Comparison of ENCODE assay signal across 18 cellular contexts in genomic region chr10:29810816-29811215, GRCh38.
DNase-seq lines count a peak whose midpoint lies in the region; ATAC-seq and TF ChIP-seq lines count a peak whose summit lies in the region.
"Had no signal": no experiment of that assay in that cellular context is flagged by ENCODE, and none has a peak within 500 bp of the region (broad histone marks: within the 10 kb centered on the region; RNA-seq: fewer than 3 reads in every experiment).

No MANE protein-coding gene starts in this region.

- H3K36me3 ChIP-seq in right atrium auricular region (no peaks in the 10 kb centered on the region), heart right ventricle (no peaks in the 10 kb centered on the region), esophagus (ENCODE audit: control insufficient read depth in 2 of 2, insufficient read depth in 2 of 2, low read length in 1 of 2) (no peaks in the 10 kb centered on the region), prostate gland (no peaks in the 10 kb centered on the region), aorta (ENCODE audit: control insufficient read depth in 1 of 2, insufficient read depth in 2 of 2, low read length in 1 of 2) (no peaks in the 10 kb centered on the region)
- H3K36me3 ChIP-seq: brain microvascular endothelial cell had no signal

- H3K4me3 ChIP-seq in right atrium auricular region = no peak overlapping the region
- H3K4me3 ChIP-seq in heart right ventricle = no peak overlapping the region
- H3K4me3 ChIP-seq in esophagus (ENCODE audit: low read depth in 1 of 2, low read length in 2 of 2) = no peak overlapping the region
- H3K4me3 ChIP-seq in prostate gland = no peak overlapping the region
- H3K4me3 ChIP-seq in aorta (ENCODE audit: low read length in 2 of 2) = no peak overlapping the region

- WGBS in heart right ventricle, 2 donors = 95 to 99% methylated on average over 2 of the region's 2 CpGs
- 77 to 80% methylated on average over 2 of the region's 2 CpGs for WGBS in esophagus, 2 donors
- 83% methylated on average over 2 of the region's 2 CpGs for WGBS in prostate gland
- WGBS in aorta, 2 donors = 87 to 94% methylated on average over 2 of the region's 2 CpGs

- no peak for TF ChIP-seq CTCF in right atrium auricular region (IDR thresholded peaks at IDR 0.05)
- TF ChIP-seq CTCF in heart right ventricle (IDR thresholded peaks at IDR 0.05) = no peak
- TF ChIP-seq CTCF in prostate gland (IDR thresholded peaks at IDR 0.05) = no peak

- H3K9me3 ChIP-seq in right atrium auricular region = no peaks in the 10 kb centered on the region
- no peaks in the 10 kb centered on the region for H3K9me3 ChIP-seq in heart right ventricle
- H3K9me3 ChIP-seq in esophagus (ENCODE audit: control insufficient read depth in 2 of 2, insufficient read depth in 1 of 2, low read depth in 1 of 2, low read length in 1 of 2) = no peaks in the 10 kb centered on the region
- H3K9me3 ChIP-seq in prostate gland = no peaks in the 10 kb centered on the region
- H3K9me3 ChIP-seq in aorta (ENCODE audit: control insufficient read depth, low read length) = no peaks in the 10 kb centered on the region

- H3K27ac ChIP-seq in right atrium auricular region (peak overlapping the region; percentile 57 to 73), heart right ventricle (peak overlapping the region in 3 of 10 donors; percentile 73 to 86 (median 76)), esophagus (ENCODE audit: low read depth in 2 of 2, low read length in 1 of 2) (peak overlapping the region; percentile 32 to 88), prostate gland (peak overlapping the region; percentile 74 to 86), aorta (ENCODE audit: low read depth in 1 of 2, low read length in 2 of 2) (peak overlapping the region; percentile 93 to 99)

- peaks cover 0 to 17% of the 10 kb centered on the region in 2 donors for H3K4me1 ChIP-seq in right atrium auricular region
- H3K4me1 ChIP-seq in heart right ventricle = peaks cover 7 to 25% (median 16%) of the 10 kb centered on the region in 9 donors
- peaks cover 0 to 9% of the 10 kb centered on the region in 2 donors for H3K4me1 ChIP-seq in esophagus (ENCODE audit: control insufficient read depth in 2 of 2, insufficient read depth in 2 of 2, low read length in 1 of 2)
- H3K4me1 ChIP-seq in prostate gland (replicated peaks) = no peaks in the 10 kb centered on the region
- H3K4me1 ChIP-seq in aorta (ENCODE audit: control insufficient read depth in 1 of 2, insufficient read depth in 2 of 2, low read length in 2 of 2) = peaks cover 4 to 8% of the 10 kb centered on the region in 2 donors

- ATAC-seq in heart right ventricle (no peak), aorta (ENCODE audit: low FRiP score) (no peak), HG02852 (IDR thresholded peaks at IDR 0.05; ENCODE audit: unreplicated experiment) (no peak)
- ATAC-seq: activated CD4-positive, CD25-positive, alpha-beta regulatory T cell treated with anti-CD3 and anti-CD28 coated beads, Interleukin-2, amount 50 U/mL, for 24 hours; natural killer cell treated with Interleukin-12 subunit alpha and Interleukin-12 subunit beta and Interleukin-15 and Interleukin-18, amount 100 ng/mL, for 72 hours had no signal

- no peak for TF ChIP-seq POLR2A in prostate gland (IDR thresholded peaks at IDR 0.05)

- intact Hi-C loops in heart right ventricle (cut with DNase I) (loop anchor here in 1 of 10 donors (5.0 kb wide), 1 partner anchor 69 kb away; no protein-coding TSS in a partner anchor), prostate gland (cut with DNase I) (loop anchor here (2.0 to 10.0 kb wide), 2 partner anchors 28 to 176 kb away; partner anchors contain the start of gene SVIL), aorta (cut with DNase I) (loop anchor here in 1 of 2 donors (5.0 kb wide), 2 partner anchors 66 to 74 kb away; no protein-coding TSS in a partner anchor)

- DNase-seq in right atrium auricular region (ENCODE audit: low spot score) (no peak), heart right ventricle (no peak), prostate gland (ENCODE audit: low spot score) (no peak), aorta (no peak), NCI-H2227 treated with DMSO at 0.1 percent for 48 hours (lab: John Stamatoyannopoulos, UW) (no peak), HT-29 (ENCODE audit: low spot score) (no peak)
- DNase-seq: activated CD8-positive, alpha-beta memory T cell treated with anti-CD3 and anti-CD28 coated beads, Interleukin-2, amount 50 U/mL, for 48 hours; brain microvascular endothelial cell; COR-L47; GOT3; NCI-H1436; OCI-M1; stimulated activated CD4-positive, alpha-beta T cell treated with anti-CD3 and anti-CD28 coated beads, Interleukin-12 subunit alpha, Interleukin-12 subunit beta, amount 100 ng/mL, for 4 hours; T-helper 9 cell had no signal

- H3K27me3 ChIP-seq in right atrium auricular region (no peaks in the 10 kb centered on the region), heart right ventricle (no peaks in the 10 kb centered on the region), esophagus (ENCODE audit: control insufficient read depth in 1 of 2, insufficient read depth in 2 of 2, low read length in 2 of 2) (no peaks in the 10 kb centered on the region), prostate gland (replicated peaks; ENCODE audit: insufficient read depth) (no peaks in the 10 kb centered on the region), aorta (ENCODE audit: control insufficient read depth in 1 of 2, insufficient read depth in 2 of 2, low read length in 1 of 2) (no peaks in the 10 kb centered on the region)
- H3K27me3 ChIP-seq: brain microvascular endothelial cell had no signal
